24 cellular contexts compared by ENCODE assay signal in genomic region chr5:68641211-68641610, GRCh38.
DNase-seq lines count a peak whose midpoint lies in the region; ATAC-seq and TF ChIP-seq lines count a peak whose summit lies in the region.
"Had no signal": no experiment of that assay in that cellular context is flagged by ENCODE, and none has a peak within 500 bp of the region (broad histone marks: within the 10 kb centered on the region; RNA-seq: fewer than 3 reads in every experiment).

No MANE protein-coding gene starts in this region.

- H3K27me3 ChIP-seq in endodermal cell (ENCODE audit: control insufficient read depth, insufficient read depth, low read length, poor library complexity, severe bottlenecking): no peaks in the 10 kb centered on the region
- H3K27me3 ChIP-seq: BE2C, suprapubic skin had no signal

- no peaks in the 10 kb centered on the region for H3K9me3 ChIP-seq in endodermal cell (ENCODE audit: control insufficient read depth, low read length)
- H3K9me3 ChIP-seq: BE2C, Caco-2, left ventricle myocardium inferior, suprapubic skin had no signal

- 97% methylated on average over 3 of the region's 3 CpGs; no CpG with 5 or more reads in 1 of the 2 experiments for WGBS in endodermal cell (ENCODE audit: insufficient coverage in 1 of 2, insufficient read length in 1 of 2), 2 experiments

- DNase-seq in stimulated activated naive CD8-positive, alpha-beta T cell treated with anti-CD3 and anti-CD28 coated beads, Interleukin-15, Interleukin-2, amounts not matched to agents 100 U/mL and 50 U/mL, for 24 hours: no peak
- no peak for DNase-seq in activated naive CD4-positive, alpha-beta T cell treated with Interleukin-2 at 50 U/mL for 16 hours
- no peak for DNase-seq in endodermal cell
- DNase-seq: activated CD4-positive, alpha-beta T cell treated with anti-CD3 and anti-CD28 coated beads for 36 hours; aorta; BE2C; Caco-2; cerebellar nuclear complex; effector CD8-positive, alpha-beta T cell; EL; glutamatergic neuron; IMR-90; left ventricle myocardium inferior; MM.1S; NCI-H187; NCI-H446 treated with DMSO at 0.1 percent for 48 hours; RPMI8226; stimulated activated CD4-positive, alpha-beta T cell treated with anti-CD3 and anti-CD28 coated beads, Interleukin-4, amount 100 ng/mL, for 4 hours had no signal

- no peak overlapping the region for H3K27ac Mint-ChIP-seq in endodermal cell
- H3K27ac Mint-ChIP-seq: activated CD4-positive, alpha-beta T cell treated with anti-CD3 and anti-CD28 coated beads for 36 hours had no signal

- TF ChIP-seq CTCF in endodermal cell (conservative IDR thresholded peaks at IDR 0.05): no peak

- no peak overlapping the region for H3K4me3 Mint-ChIP-seq in endodermal cell
- H3K4me3 Mint-ChIP-seq: activated CD4-positive, alpha-beta T cell treated with anti-CD3 and anti-CD28 coated beads for 36 hours had no signal

- H3K9me3 Mint-ChIP-seq in endodermal cell: no peaks in the 10 kb centered on the region

- ATAC-seq in GM18858 (IDR thresholded peaks at IDR 0.05; ENCODE audit: unreplicated experiment): peak; percentile 50
- peak; percentile 45 for ATAC-seq in GM21447 (IDR thresholded peaks at IDR 0.05; ENCODE audit: unreplicated experiment)
- peak; percentile 51 for ATAC-seq in HG03060 (IDR thresholded peaks at IDR 0.05; ENCODE audit: low read depth, unreplicated experiment)
- no peak for ATAC-seq in stimulated activated naive CD8-positive, alpha-beta T cell treated with anti-CD3 and anti-CD28 coated beads, Interleukin-15, Interleukin-2, amounts not matched to agents 100 U/mL and 50 U/mL, for 24 hours
- ATAC-seq in HG03280 (IDR thresholded peaks at IDR 0.05; ENCODE audit: unreplicated experiment): no peak
- ATAC-seq: activated CD4-positive, alpha-beta T cell treated with anti-CD3 and anti-CD28 coated beads for 36 hours had no signal

- H3K36me3 Mint-ChIP-seq in endodermal cell (ENCODE audit: low read depth): no peaks in the 10 kb centered on the region

- no peak overlapping the region for H3K9ac ChIP-seq in endodermal cell (ENCODE audit: extremely low read depth, low read length, poor library complexity, severe bottlenecking)

- no peaks in the 10 kb centered on the region for H3K4me1 ChIP-seq in endodermal cell (ENCODE audit: control insufficient read depth, insufficient read depth, low read length)
- H3K4me1 ChIP-seq: BE2C, Caco-2 had no signal

- H3K4me1 Mint-ChIP-seq in endodermal cell: peaks cover 10% of the 10 kb centered on the region
- H3K4me1 Mint-ChIP-seq: activated CD4-positive, alpha-beta T cell treated with anti-CD3 and anti-CD28 coated beads for 36 hours had no signal

- H3K4me3 ChIP-seq in endodermal cell (ENCODE audit: low read length): no peak overlapping the region
- H3K4me3 ChIP-seq: left ventricle myocardium inferior, suprapubic skin had no signal

- H3K36me3 ChIP-seq in endodermal cell (ENCODE audit: control insufficient read depth, insufficient read depth, low read length): no peaks in the 10 kb centered on the region
- H3K36me3 ChIP-seq: BE2C, left ventricle myocardium inferior, suprapubic skin had no signal

- H3K27me3 Mint-ChIP-seq in endodermal cell (ENCODE audit: insufficient read depth): no peaks in the 10 kb centered on the region

- H3K27ac ChIP-seq in endodermal cell (ENCODE audit: low read depth, low read length): no peak overlapping the region
- H3K27ac ChIP-seq: HL-60, left ventricle myocardium inferior, suprapubic skin had no signal

Comparison
In these comparisons a context has a peak if more than half of its experiments do, and no peak if none do; other contexts are left out.
1. ATAC-seq: peak in GM18858 (single experiment), GM21447 (single experiment) and HG03060 (single experiment); none in stimulated activated naive CD8-positive, alpha-beta T cell treated with anti-CD3 and anti-CD28 coated beads, Interleukin-15, Interleukin-2, amounts not matched to agents 100 U/mL and 50 U/mL, for 24 hours (single experiment) and HG03280 (single experiment).